10 cellular contexts compared by ENCODE assay signal in the genomic region with DNA sequence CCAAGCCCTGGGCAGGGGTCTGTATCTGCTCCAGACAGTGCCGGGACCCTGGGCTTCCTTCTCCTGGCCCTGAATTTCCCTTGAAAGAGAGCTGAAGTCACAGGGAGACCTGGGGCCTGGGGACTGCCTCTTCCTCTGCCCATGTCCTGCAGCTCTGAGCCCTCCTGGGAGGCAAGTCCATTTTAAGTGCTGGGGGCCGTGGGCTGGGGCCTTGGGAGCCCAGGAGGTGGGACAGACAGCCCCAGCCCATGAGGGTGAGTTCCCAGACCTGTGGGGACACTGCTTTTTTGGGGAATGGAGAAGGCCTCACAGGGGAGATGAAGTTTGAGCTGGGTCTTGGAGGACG. TPM values are rescaled to one million over a fixed set of nuclear protein-coding genes. Genes with fewer than 3 reads are reported as not detected.
DNase-seq lines count a peak whose midpoint lies in the region; ATAC-seq and TF ChIP-seq lines count a peak whose summit lies in the region.
"Had no signal": no experiment of that assay in that cellular context is flagged by ENCODE, and none has a peak within 500 bp of the region (broad histone marks: within the 10 kb centered on the region; RNA-seq: fewer than 3 reads in every experiment).

No MANE protein-coding gene starts in this region.

- H3K4me3 ChIP-seq in adipocyte (ENCODE audit: low read length) = no peak overlapping the region
- H3K4me3 ChIP-seq in thyroid gland (replicated peaks in 1 of 3) = no peak overlapping the region

- H3K36me3 ChIP-seq in adipocyte (ENCODE audit: control insufficient read depth, insufficient read depth, low read length, severe bottlenecking) = no peaks in the 10 kb centered on the region
- H3K36me3 ChIP-seq in thyroid gland = no peaks in the 10 kb centered on the region
- H3K36me3 ChIP-seq: brain microvascular endothelial cell had no signal

- WGBS in thyroid gland, 2 donors = 43 to 75% methylated on average over 1 of the region's 3 CpGs

- peak overlapping the region; percentile 56 for H3K4me3 Mint-ChIP-seq in activated CD8-positive, alpha-beta memory T cell treated with anti-CD3 and anti-CD28 coated beads, Interleukin-2, amount 10 ng/mL, durations not matched to agents 7 days and 5 days

- no peaks in the 10 kb centered on the region for H3K27me3 Mint-ChIP-seq in activated CD8-positive, alpha-beta memory T cell treated with anti-CD3 and anti-CD28 coated beads, Interleukin-2, amount 10 ng/mL, durations not matched to agents 7 days and 5 days

- peak overlapping the region; percentile 79 for H3K9ac ChIP-seq in adipocyte (ENCODE audit: low read length)

- CTCF ChIA-PET in activated CD8-positive, alpha-beta memory T cell treated with anti-CD3 and anti-CD28 coated beads, Interleukin-2, amount 10 ng/mL, durations not matched to agents 7 days and 5 days (lab: Charles Lee) = interaction anchor here (0.7 to 2.2 kb wide), 9 partner anchors 9 to 91 kb away, joined by 3 to 10 read pairs (median 5); a partner anchor contains a TSS

- H3K9me3 ChIP-seq in adipocyte (ENCODE audit: control insufficient read depth, low read length) = peaks cover 8% of the 10 kb centered on the region
- H3K9me3 ChIP-seq in thyroid gland = no peaks in the 10 kb centered on the region

- ATAC-seq in activated CD8-positive, alpha-beta memory T cell treated with anti-CD3 and anti-CD28 coated beads, Interleukin-2, amount 10 ng/mL, durations not matched to agents 7 days and 5 days = no peak
- ATAC-seq in GM19397 (IDR thresholded peaks at IDR 0.05; ENCODE audit: unreplicated experiment) = no peak
- ATAC-seq in activated CD4-positive, CD25-positive, alpha-beta regulatory T cell treated with anti-CD3 and anti-CD28 coated beads, Interleukin-2, amount 50 U/mL, for 24 hours = no peak

- H3K9me3 Mint-ChIP-seq in activated CD8-positive, alpha-beta memory T cell treated with anti-CD3 and anti-CD28 coated beads, Interleukin-2, amount 10 ng/mL, durations not matched to agents 7 days and 5 days (ENCODE audit: low read depth) = no peaks in the 10 kb centered on the region

- H3K36me3 Mint-ChIP-seq in activated CD8-positive, alpha-beta memory T cell treated with anti-CD3 and anti-CD28 coated beads, Interleukin-2, amount 10 ng/mL, durations not matched to agents 7 days and 5 days = peaks cover 2% of the 10 kb centered on the region

- peak overlapping the region; percentile 90 for H3K27ac Mint-ChIP-seq in activated CD8-positive, alpha-beta memory T cell treated with anti-CD3 and anti-CD28 coated beads, Interleukin-2, amount 10 ng/mL, durations not matched to agents 7 days and 5 days

- no peak for DNase-seq in activated CD8-positive, alpha-beta memory T cell treated with anti-CD3 and anti-CD28 coated beads, Interleukin-2, amount 10 ng/mL, durations not matched to agents 7 days and 5 days
- DNase-seq in activated CD8-positive, alpha-beta memory T cell treated with anti-CD3 and anti-CD28 coated beads, Interleukin-2, amount 50 U/mL, for 4 hours = no peak
- DNase-seq in adipocyte (ENCODE audit: low read depth) = no peak
- peak; percentile 75 for DNase-seq in mesenteric fat pad (ENCODE audit: low spot score)
- DNase-seq in thyroid gland = no peak
- no peak for DNase-seq in foreskin melanocyte
- DNase-seq: NCI-H2081 treated with DMSO at 0.1 percent for 48 hours had no signal

- H3K4me1 Mint-ChIP-seq in activated CD8-positive, alpha-beta memory T cell treated with anti-CD3 and anti-CD28 coated beads, Interleukin-2, amount 10 ng/mL, durations not matched to agents 7 days and 5 days = peaks cover 62% of the 10 kb centered on the region

- H3K27ac ChIP-seq in thyroid gland = peak overlapping the region; percentile 66 to 74 (median 72)
- H3K27ac ChIP-seq: brain microvascular endothelial cell had no signal

- H3K4me1 ChIP-seq in adipocyte (ENCODE audit: control insufficient read depth, insufficient read depth, low read length) = peaks cover 21% of the 10 kb centered on the region
- peaks cover 20 to 41% of the 10 kb centered on the region in 2 donors for H3K4me1 ChIP-seq in thyroid gland

- no peaks in the 10 kb centered on the region for H3K27me3 ChIP-seq in adipocyte (replicated peaks; ENCODE audit: control insufficient read depth, insufficient read depth, low read length)
- H3K27me3 ChIP-seq in thyroid gland = no peaks in the 10 kb centered on the region
- H3K27me3 ChIP-seq: brain microvascular endothelial cell had no signal

- no peak for TF ChIP-seq POLR2A in thyroid gland (IDR thresholded peaks at IDR 0.05)

- no peak for TF ChIP-seq CTCF in thyroid gland (IDR thresholded peaks at IDR 0.05)

- intact Hi-C loops in thyroid gland (cut with DNase I) = no loop called here

RNA-seq across cellular contexts. Expression of a gene that starts 4.8 kb away (rescaled TPM):
- 100 to 1,000 TPM in 1 of 2 experiments, 10 to 100 TPM in 1; 97.4 to 119 TPM for total RNA-seq in activated CD8-positive, alpha-beta memory T cell treated with anti-CD3 and anti-CD28 coated beads, Interleukin-2, amount 10 ng/mL, durations not matched to agents 7 days and 5 days
- 0.22 TPM for total RNA-seq in mesenteric fat pad
- total RNA-seq in thyroid gland = 1 to 10 TPM in 1 of 4 donors, under 1 TPM in 2, not detected in 1; 0.42 to 1.0 (median 0.67) TPM

RNA-seq across cellular contexts. Expression of a gene that starts 44.8 kb away (rescaled TPM):
- 1 to 10 TPM; 4.3 to 6.7 TPM for total RNA-seq in activated CD8-positive, alpha-beta memory T cell treated with anti-CD3 and anti-CD28 coated beads, Interleukin-2, amount 10 ng/mL, durations not matched to agents 7 days and 5 days
- total RNA-seq in mesenteric fat pad (1.3 TPM), thyroid gland (1 to 10 TPM; 1.8 to 3.6 (median 2.5) TPM)

Comparison
In these comparisons a context has a peak if more than half of its experiments do, and no peak if none do; other contexts are left out.
1. RNA of a gene that starts 4.8 kb away (total RNA-seq): 97.4 to 119 TPM in activated CD8-positive, alpha-beta memory T cell treated with anti-CD3 and anti-CD28 coated beads, Interleukin-2, amount 10 ng/mL, durations not matched to agents 7 days and 5 days; 0.42 to 1.0 TPM in thyroid gland and 0.22 TPM in mesenteric fat pad (single experiment); every median in the first group is over 10 times any median in the second.